ENCODE assay signal across 25 cellular contexts in genomic region chr9:74644015-74644414, GRCh38.
"Had no signal": no experiment of that assay in that cellular context is flagged by ENCODE, and none has a peak within 500 bp of the region (broad histone marks: within the 10 kb centered on the region; RNA-seq: fewer than 3 reads in every experiment).

No MANE protein-coding gene starts in this region.

- H3K27me3 ChIP-seq: gastrocnemius medialis, neutrophil, pancreas, sigmoid colon, testis, tibial nerve, upper lobe of left lung, uterus had no signal

- H3K9me3 ChIP-seq: gastrocnemius medialis, mucosa of descending colon, neutrophil, pancreas, sigmoid colon, testis, tibial nerve, upper lobe of left lung, uterus had no signal

- FAIRE-seq: pancreas had no signal

- H3K4me1 ChIP-seq: gastrocnemius medialis, pancreas, sigmoid colon, testis, tibial nerve, upper lobe of left lung, uterus had no signal

- ATAC-seq: effector memory CD8-positive, alpha-beta T cell; esophagus mucosa; gastrocnemius medialis; mucosa of descending colon; natural killer cell treated with Interleukin-12 subunit alpha and Interleukin-12 subunit beta and Interleukin-15 and Interleukin-18, amount 100 ng/mL, for 72 hours; right cardiac atrium; stimulated activated memory B cell treated with anti-CD40 and anti-IgM and Interleukin-4, amounts not matched to agents 10 μg/mL and 1 μg/mL and 100 μg/mL, for 72 hours; stimulated activated naive CD8-positive, alpha-beta T cell treated with anti-CD3 and anti-CD28 coated beads, Interleukin-15, Interleukin-2, amounts not matched to agents 100 U/mL and 50 U/mL, for 24 hours had no signal

- H3K27ac ChIP-seq: gastrocnemius medialis, neutrophil, pancreas, sigmoid colon, testis, tibial nerve, uterus had no signal

- H3K36me3 ChIP-seq: gastrocnemius medialis, neutrophil, pancreas, sigmoid colon, tibial nerve, upper lobe of left lung, uterus had no signal

- DNase-seq: cerebellar nuclear complex; cortex of kidney; effector memory CD8-positive, alpha-beta T cell; foreskin fibroblast; gastrocnemius medialis; head of caudate nucleus; islet precursor cell; mesenchymal stem cell; mucosa of descending colon; naive B cell; pancreas; right cardiac atrium; sigmoid colon; stimulated activated CD4-positive, alpha-beta T cell treated with anti-CD3 and anti-CD28 coated beads, Interleukin-2, amount 100 ng/mL, for 24 hours; stimulated activated CD4-positive, alpha-beta T cell treated with anti-CD3 and anti-CD28 coated beads, Interleukin-4, amount 100 ng/mL, for 4 hours; stimulated activated naive CD8-positive, alpha-beta T cell treated with anti-CD3 and anti-CD28 coated beads, Interleukin-15, Interleukin-2, amounts not matched to agents 100 U/mL and 50 U/mL, for 24 hours; substantia nigra; testis; uterus had no signal

- H3K4me3 ChIP-seq: gastrocnemius medialis, mucosa of descending colon, pancreas, sigmoid colon, testis, tibial nerve, upper lobe of left lung, uterus had no signal
